Comparison of ENCODE assay signal across 12 cellular contexts in genomic region chr7:155745737-155746136, GRCh38.
DNase-seq lines count a peak whose midpoint lies in the region; ATAC-seq and TF ChIP-seq lines count a peak whose summit lies in the region.
"Had no signal": no experiment of that assay in that cellular context is flagged by ENCODE, and none has a peak within 500 bp of the region (broad histone marks: within the 10 kb centered on the region; RNA-seq: fewer than 3 reads in every experiment).

No MANE protein-coding gene starts in this region.

- H3K4me3 ChIP-seq in mesendoderm (ENCODE audit: low read length): no peak overlapping the region

- H3K9ac ChIP-seq in mesendoderm (ENCODE audit: low read length): no peak overlapping the region
- H3K9ac ChIP-seq: SK-N-SH had no signal

- peak overlapping the region; percentile 82 for H3K27ac Mint-ChIP-seq in activated T-helper 2 cell treated with anti-CD3 and anti-CD28 coated beads, Interferon-gamma antibody, Interleukin-2, Interleukin-4, amounts not matched to agents 10 μg/mL and 5 μg/mL and 100 μg/mL, durations not matched to agents 14 hours and 24 hours and 36 hours

- H3K18ac ChIP-seq in mesendoderm (ENCODE audit: low read length): no peak overlapping the region

- POLR2A ChIA-PET in RWPE1 (lab: Yijun Ruan, JAX; ENCODE audit: low non-redundant PET): no interaction called here

- no peak for DNase-seq in activated T-helper 2 cell treated with anti-CD3 and anti-CD28 coated beads, Interferon-gamma antibody, Interleukin-2, Interleukin-4, amounts not matched to agents 10 μg/mL and 5 μg/mL and 100 μg/mL, durations not matched to agents 14 hours and 24 hours and 36 hours (ENCODE audit: low spot score)
- no peak for DNase-seq in mesendoderm
- no peak for DNase-seq in amygdala (lab: John Stamatoyannopoulos, UW)
- no peak for DNase-seq in RWPE1 (ENCODE audit: low spot score)
- DNase-seq in epidermal melanocyte (ENCODE audit: insufficient read length, low spot score): no peak
- DNase-seq: GOT3, NCI-H2107, SK-N-SH, WERI-Rb-1 had no signal

- no peak overlapping the region for H3K23ac ChIP-seq in mesendoderm (ENCODE audit: low read length)

- no peak overlapping the region for H2BK5ac ChIP-seq in mesendoderm (ENCODE audit: low read length)

- peaks cover 80% of the 10 kb centered on the region for H3K36me3 Mint-ChIP-seq in activated T-helper 2 cell treated with anti-CD3 and anti-CD28 coated beads, Interferon-gamma antibody, Interleukin-2, Interleukin-4, amounts not matched to agents 10 μg/mL and 5 μg/mL and 100 μg/mL, durations not matched to agents 14 hours and 24 hours and 36 hours (ENCODE audit: low read depth)

- H3K4me2 ChIP-seq in mesendoderm (ENCODE audit: low read length): no peak overlapping the region
- H3K4me2 ChIP-seq: SK-N-SH had no signal

- H4K5ac ChIP-seq in mesendoderm (ENCODE audit: low read length): no peak overlapping the region

- H3K4me1 Mint-ChIP-seq in activated T-helper 2 cell treated with anti-CD3 and anti-CD28 coated beads, Interferon-gamma antibody, Interleukin-2, Interleukin-4, amounts not matched to agents 10 μg/mL and 5 μg/mL and 100 μg/mL, durations not matched to agents 14 hours and 24 hours and 36 hours (ENCODE audit: low read depth): peaks cover 64% of the 10 kb centered on the region

- H3K4me1 ChIP-seq in mesendoderm (ENCODE audit: control insufficient read depth, low read depth, low read length): no peaks in the 10 kb centered on the region

- no peak overlapping the region for H4K8ac ChIP-seq in mesendoderm (ENCODE audit: low read depth, low read length)

- no peak overlapping the region for H3K4ac ChIP-seq in mesendoderm (ENCODE audit: low read depth, low read length)

- ATAC-seq in GM18858 (IDR thresholded peaks at IDR 0.05; ENCODE audit: unreplicated experiment) (peak; percentile 8), GM21423 (IDR thresholded peaks at IDR 0.05; ENCODE audit: unreplicated experiment) (peak; percentile 7), HG03039 (IDR thresholded peaks at IDR 0.05; ENCODE audit: unreplicated experiment) (peak; percentile 8)

- no peak overlapping the region for H3K4me3 Mint-ChIP-seq in activated T-helper 2 cell treated with anti-CD3 and anti-CD28 coated beads, Interferon-gamma antibody, Interleukin-2, Interleukin-4, amounts not matched to agents 10 μg/mL and 5 μg/mL and 100 μg/mL, durations not matched to agents 14 hours and 24 hours and 36 hours (ENCODE audit: low read depth)

- H2AK5ac ChIP-seq in mesendoderm (ENCODE audit: low read length): no peak overlapping the region

- CTCF ChIA-PET in RWPE1 (lab: Yijun Ruan, JAX): interaction anchor here (0.6 kb wide), 1 partner anchor 782 kb away, joined by 3 read pairs; no protein-coding TSS in a partner anchor

- TF ChIP-seq CTCF in RWPE1 (conservative IDR thresholded peaks at IDR 0.05; ENCODE audit: low read depth): no peak

- H3K79me1 ChIP-seq in mesendoderm (ENCODE audit: low read length): peaks cover 13% of the 10 kb centered on the region

- H2BK120ac ChIP-seq in mesendoderm (ENCODE audit: low read depth, low read length): no peak overlapping the region

- H2BK15ac ChIP-seq in mesendoderm (replicated peaks; ENCODE audit: low read depth): no peak overlapping the region

- H3K27ac ChIP-seq in mesendoderm (ENCODE audit: low read depth, low read length) (no peak overlapping the region), RWPE1 (no peak overlapping the region)
- H3K27ac ChIP-seq: WERI-Rb-1 had no signal

- intact Hi-C loops in activated T-helper 2 cell treated with anti-CD3 and anti-CD28 coated beads, Interferon-gamma antibody, Interleukin-2, Interleukin-4, amounts not matched to agents 10 μg/mL and 5 μg/mL and 100 μg/mL, durations not matched to agents 14 hours and 24 hours and 36 hours (cut with micrococcal nuclease): loop anchor here (1.0 to 5.0 kb wide), 3 partner anchors 11 to 538 kb away; no protein-coding TSS in a partner anchor

- H3K27me3 Mint-ChIP-seq in activated T-helper 2 cell treated with anti-CD3 and anti-CD28 coated beads, Interferon-gamma antibody, Interleukin-2, Interleukin-4, amounts not matched to agents 10 μg/mL and 5 μg/mL and 100 μg/mL, durations not matched to agents 14 hours and 24 hours and 36 hours (ENCODE audit: low read depth): no peaks in the 10 kb centered on the region

- H3K56ac ChIP-seq in mesendoderm (ENCODE audit: low read length): no peak overlapping the region

- H3K27me3 ChIP-seq in mesendoderm (ENCODE audit: insufficient read depth, low read length, poor library complexity): no peaks in the 10 kb centered on the region

- no CpG with 5 or more reads among the region's 9 CpGs for WGBS in mesendoderm (ENCODE audit: extremely low coverage, insufficient coverage, low lambda C conversion rate)

- H3K9me3 Mint-ChIP-seq in activated T-helper 2 cell treated with anti-CD3 and anti-CD28 coated beads, Interferon-gamma antibody, Interleukin-2, Interleukin-4, amounts not matched to agents 10 μg/mL and 5 μg/mL and 100 μg/mL, durations not matched to agents 14 hours and 24 hours and 36 hours: no peaks in the 10 kb centered on the region

- peaks cover 15% of the 10 kb centered on the region for H3K79me2 ChIP-seq in mesendoderm (ENCODE audit: control insufficient read depth, insufficient read depth, low read length)

- H3K36me3 ChIP-seq in mesendoderm (ENCODE audit: control insufficient read depth, insufficient read depth, low read length): peaks cover 10% of the 10 kb centered on the region
